In the genomic region with DNA sequence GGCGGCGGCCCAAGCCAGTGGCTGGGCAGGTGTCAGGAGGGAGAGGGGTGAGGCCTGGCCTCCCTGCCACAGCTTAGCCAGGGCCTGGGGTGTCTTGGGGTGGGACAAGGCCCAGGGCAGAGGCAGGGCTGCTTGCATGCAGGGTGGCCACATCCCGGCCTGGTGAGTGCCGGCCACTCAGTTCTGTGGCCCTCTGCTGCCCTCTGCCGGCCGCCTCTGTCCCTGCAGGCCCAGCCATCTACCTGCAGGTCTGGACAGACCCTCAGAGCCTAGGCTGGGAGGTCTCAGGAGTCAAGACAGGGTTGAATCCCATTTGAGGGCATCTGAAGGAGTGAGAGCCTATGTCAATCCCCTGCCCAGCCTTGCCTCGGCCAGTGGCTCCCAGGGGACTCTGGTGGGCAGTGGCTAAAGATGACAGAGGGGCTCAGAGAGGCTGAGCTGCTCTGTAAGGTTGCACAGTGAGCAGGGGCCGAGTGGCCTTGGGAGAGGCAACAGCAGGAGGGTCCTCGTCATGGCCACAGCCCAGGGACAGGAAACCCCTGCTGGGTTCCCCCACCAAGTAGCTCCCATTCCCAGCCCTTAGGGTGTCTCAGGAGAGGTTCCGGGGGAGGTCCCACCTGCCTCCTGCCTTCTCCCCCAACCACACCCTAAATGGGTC, we compare ENCODE assay signal across 1 cellular context.
TF ChIP-seq lines count a peak whose summit lies in the region.

No MANE protein-coding gene starts in this region.

TF ChIP-seq in HepG2, 621 proteins besides CTCF, POLR2A, EP300 and RAD21:
- TF ChIP-seq SMC3 (IDR thresholded peaks at IDR 0.05; ENCODE audit: low read length): peak; percentile 40; the same call in 1 of the 2 replicates
- peak; percentile 86 for TF ChIP-seq ZNF768 (CRISPR knock-in tag; IDR thresholded peaks at IDR 0.05)
- peak; percentile 75 for TF ChIP-seq STAG1 (CRISPR knock-in tag; IDR thresholded peaks at IDR 0.05)
